Comparison of ENCODE assay signal across 15 cellular contexts in the genomic region with DNA sequence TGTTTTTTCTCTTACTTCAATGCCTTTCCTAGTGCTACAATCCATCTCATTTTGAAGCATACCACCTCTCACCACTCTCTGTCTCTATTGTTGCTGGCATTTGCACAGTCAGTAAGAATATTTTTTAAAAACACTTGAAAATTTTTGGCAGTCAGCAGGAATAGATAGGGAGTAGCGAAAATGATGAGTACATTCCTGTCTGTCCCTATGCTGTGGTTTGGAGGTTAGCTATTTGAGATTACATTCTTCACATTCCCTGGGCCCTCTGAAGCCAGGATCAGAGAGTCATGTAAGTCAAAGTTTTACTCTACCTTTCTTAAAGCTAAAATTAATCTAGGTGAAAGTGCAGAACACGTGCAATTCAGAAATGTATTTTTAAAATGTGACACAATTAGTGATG. TPM values are rescaled to one million over a fixed set of nuclear protein-coding genes. Genes with fewer than 3 reads are reported as not detected.
DNase-seq lines count a peak whose midpoint lies in the region; ATAC-seq, FAIRE-seq and TF ChIP-seq lines count a peak whose summit lies in the region.
"Had no signal": no experiment of that assay in that cellular context is flagged by ENCODE, and none has a peak within 500 bp of the region (broad histone marks: within the 10 kb centered on the region; RNA-seq: fewer than 3 reads in every experiment).

No MANE protein-coding gene starts in this region.

- ATAC-seq in heart right ventricle (no peak), SK-N-SH treated with all-trans-retinoic acid at 6 μM for 48 hours (peak; percentile 98), GM21529 (IDR thresholded peaks at IDR 0.05; ENCODE audit: unreplicated experiment) (no peak), GM18502 (IDR thresholded peaks at IDR 0.05; ENCODE audit: poor library complexity, unreplicated experiment) (no peak)
- ATAC-seq: sciatic nerve had no signal

- 25% methylated on average over 2 of the region's 2 CpGs for WGBS in heart right ventricle, 2 donors

- H3K4me1 ChIP-seq in cardiac muscle cell (ENCODE audit: low read depth) (peaks cover 20% of the 10 kb centered on the region), heart right ventricle (peaks cover 0 to 8% (median 0%) of the 10 kb centered on the region in 9 donors)

- no peak for TF ChIP-seq CTCF in cardiac muscle cell (IDR thresholded peaks at IDR 0.05; ENCODE audit: low read depth, low read length)
- no peak for TF ChIP-seq CTCF in heart right ventricle (IDR thresholded peaks at IDR 0.05)

- peak; percentile 96 for FAIRE-seq in urothelium cell line (lab: Jason Lieb, UNC)
- FAIRE-seq: A204.1 had no signal

- H3K27me3 ChIP-seq in cardiac muscle cell (no peaks in the 10 kb centered on the region), heart right ventricle (no peaks in the 10 kb centered on the region)
- H3K27me3 ChIP-seq: testis had no signal

- H3K27ac ChIP-seq in cardiac muscle cell (peak overlapping the region; percentile 61), heart right ventricle (no peak overlapping the region)
- H3K27ac ChIP-seq: testis had no signal

- H3K36me3 ChIP-seq in cardiac muscle cell = no peaks in the 10 kb centered on the region
- H3K36me3 ChIP-seq in heart right ventricle = no peaks in the 10 kb centered on the region

- H3K4me3 ChIP-seq in cardiac muscle cell = no peak overlapping the region
- H3K4me3 ChIP-seq in heart right ventricle = no peak overlapping the region
- H3K4me3 ChIP-seq: testis had no signal

- DNase-seq in cardiac muscle cell (ENCODE audit: low read depth in 1 of 2, low spot score in 1 of 2) = peak; percentile 47 to 73
- DNase-seq in heart right ventricle = no peak
- DNase-seq in iris pigment epithelial cell (ENCODE audit: low read depth) = peak; percentile 80
- DNase-seq in urothelium cell line (ENCODE audit: low spot score) = peak; percentile 76
- DNase-seq in T-helper 2 cell = no peak
- DNase-seq: amygdala; effector CD8-positive, alpha-beta T cell; MV-4-11; NCI-H446 treated with DMSO at 0.1 percent for 48 hours; testis had no signal

- intact Hi-C loops in heart right ventricle (cut with DNase I) = no loop called here

- H3K9me3 ChIP-seq in cardiac muscle cell (ENCODE audit: low read depth) = no peaks in the 10 kb centered on the region
- H3K9me3 ChIP-seq in heart right ventricle = peaks cover 0 to 3% (median 0%) of the 10 kb centered on the region in 11 donors
- H3K9me3 ChIP-seq: testis had no signal

TF ChIP-seq in SK-N-SH treated with all-trans-retinoic acid at 6 μM for 48 hours, 23 proteins besides CTCF, POLR2A, EP300 and RAD21 (continues in another document):
- no peak for TF ChIP-seq ZNF8 (CRISPR knock-in tag; IDR thresholded peaks at IDR 0.05)
- TF ChIP-seq ZFP3 (CRISPR knock-in tag; IDR thresholded peaks at IDR 0.05) = peak; percentile 71; the same call in 1 of the 2 replicates
- TF ChIP-seq, protein P1, sequence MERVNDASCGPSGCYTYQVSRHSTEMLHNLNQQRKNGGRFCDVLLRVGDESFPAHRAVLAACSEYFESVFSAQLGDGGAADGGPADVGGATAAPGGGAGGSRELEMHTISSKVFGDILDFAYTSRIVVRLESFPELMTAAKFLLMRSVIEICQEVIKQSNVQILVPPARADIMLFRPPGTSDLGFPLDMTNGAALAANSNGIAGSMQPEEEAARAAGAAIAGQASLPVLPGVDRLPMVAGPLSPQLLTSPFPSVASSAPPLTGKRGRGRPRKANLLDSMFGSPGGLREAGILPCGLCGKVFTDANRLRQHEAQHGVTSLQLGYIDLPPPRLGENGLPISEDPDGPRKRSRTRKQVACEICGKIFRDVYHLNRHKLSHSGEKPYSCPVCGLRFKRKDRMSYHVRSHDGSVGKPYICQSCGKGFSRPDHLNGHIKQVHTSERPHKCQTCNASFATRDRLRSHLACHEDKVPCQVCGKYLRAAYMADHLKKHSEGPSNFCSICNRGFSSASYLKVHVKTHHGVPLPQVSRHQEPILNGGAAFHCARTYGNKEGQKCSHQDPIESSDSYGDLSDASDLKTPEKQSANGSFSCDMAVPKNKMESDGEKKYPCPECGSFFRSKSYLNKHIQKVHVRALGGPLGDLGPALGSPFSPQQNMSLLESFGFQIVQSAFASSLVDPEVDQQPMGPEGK (CRISPR knock-in tag; IDR thresholded peaks at IDR 0.05; ENCODE audit: borderline replicate concordance) = no peak
- TF ChIP-seq, protein P2, sequence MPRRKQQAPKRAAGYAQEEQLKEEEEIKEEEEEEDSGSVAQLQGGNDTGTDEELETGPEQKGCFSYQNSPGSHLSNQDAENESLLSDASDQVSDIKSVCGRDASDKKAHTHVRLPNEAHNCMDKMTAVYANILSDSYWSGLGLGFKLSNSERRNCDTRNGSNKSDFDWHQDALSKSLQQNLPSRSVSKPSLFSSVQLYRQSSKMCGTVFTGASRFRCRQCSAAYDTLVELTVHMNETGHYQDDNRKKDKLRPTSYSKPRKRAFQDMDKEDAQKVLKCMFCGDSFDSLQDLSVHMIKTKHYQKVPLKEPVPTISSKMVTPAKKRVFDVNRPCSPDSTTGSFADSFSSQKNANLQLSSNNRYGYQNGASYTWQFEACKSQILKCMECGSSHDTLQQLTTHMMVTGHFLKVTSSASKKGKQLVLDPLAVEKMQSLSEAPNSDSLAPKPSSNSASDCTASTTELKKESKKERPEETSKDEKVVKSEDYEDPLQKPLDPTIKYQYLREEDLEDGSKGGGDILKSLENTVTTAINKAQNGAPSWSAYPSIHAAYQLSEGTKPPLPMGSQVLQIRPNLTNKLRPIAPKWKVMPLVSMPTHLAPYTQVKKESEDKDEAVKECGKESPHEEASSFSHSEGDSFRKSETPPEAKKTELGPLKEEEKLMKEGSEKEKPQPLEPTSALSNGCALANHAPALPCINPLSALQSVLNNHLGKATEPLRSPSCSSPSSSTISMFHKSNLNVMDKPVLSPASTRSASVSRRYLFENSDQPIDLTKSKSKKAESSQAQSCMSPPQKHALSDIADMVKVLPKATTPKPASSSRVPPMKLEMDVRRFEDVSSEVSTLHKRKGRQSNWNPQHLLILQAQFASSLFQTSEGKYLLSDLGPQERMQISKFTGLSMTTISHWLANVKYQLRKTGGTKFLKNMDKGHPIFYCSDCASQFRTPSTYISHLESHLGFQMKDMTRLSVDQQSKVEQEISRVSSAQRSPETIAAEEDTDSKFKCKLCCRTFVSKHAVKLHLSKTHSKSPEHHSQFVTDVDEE (CRISPR knock-in tag; IDR thresholded peaks at IDR 0.05) = no peak
- TF ChIP-seq, protein P3, sequence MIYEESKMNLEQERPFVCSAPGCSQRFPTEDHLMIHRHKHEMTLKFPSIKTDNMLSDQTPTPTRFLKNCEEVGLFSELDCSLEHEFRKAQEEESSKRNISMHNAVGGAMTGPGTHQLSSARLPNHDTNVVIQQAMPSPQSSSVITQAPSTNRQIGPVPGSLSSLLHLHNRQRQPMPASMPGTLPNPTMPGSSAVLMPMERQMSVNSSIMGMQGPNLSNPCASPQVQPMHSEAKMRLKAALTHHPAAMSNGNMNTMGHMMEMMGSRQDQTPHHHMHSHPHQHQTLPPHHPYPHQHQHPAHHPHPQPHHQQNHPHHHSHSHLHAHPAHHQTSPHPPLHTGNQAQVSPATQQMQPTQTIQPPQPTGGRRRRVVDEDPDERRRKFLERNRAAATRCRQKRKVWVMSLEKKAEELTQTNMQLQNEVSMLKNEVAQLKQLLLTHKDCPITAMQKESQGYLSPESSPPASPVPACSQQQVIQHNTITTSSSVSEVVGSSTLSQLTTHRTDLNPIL (CRISPR knock-in tag; IDR thresholded peaks at IDR 0.05; ENCODE audit: low read depth) = peak; percentile 72
- TF ChIP-seq ARNTL (CRISPR knock-in tag; IDR thresholded peaks at IDR 0.05; ENCODE audit: borderline replicate concordance, low read depth) = no peak
- no peak for TF ChIP-seq GLIS3 (CRISPR knock-in tag; IDR thresholded peaks at IDR 0.05)
- peak; percentile 48; the same call in 1 of the 2 replicates for TF ChIP-seq SNAI2 (CRISPR knock-in tag; IDR thresholded peaks at IDR 0.05)
- TF ChIP-seq ZNF565 (CRISPR knock-in tag; conservative IDR thresholded peaks at IDR 0.05; ENCODE audit: low read depth) = no peak
- TF ChIP-seq ISL1 (CRISPR knock-in tag; IDR thresholded peaks at IDR 0.05) = peak; percentile 80
- TF ChIP-seq, protein P4, sequence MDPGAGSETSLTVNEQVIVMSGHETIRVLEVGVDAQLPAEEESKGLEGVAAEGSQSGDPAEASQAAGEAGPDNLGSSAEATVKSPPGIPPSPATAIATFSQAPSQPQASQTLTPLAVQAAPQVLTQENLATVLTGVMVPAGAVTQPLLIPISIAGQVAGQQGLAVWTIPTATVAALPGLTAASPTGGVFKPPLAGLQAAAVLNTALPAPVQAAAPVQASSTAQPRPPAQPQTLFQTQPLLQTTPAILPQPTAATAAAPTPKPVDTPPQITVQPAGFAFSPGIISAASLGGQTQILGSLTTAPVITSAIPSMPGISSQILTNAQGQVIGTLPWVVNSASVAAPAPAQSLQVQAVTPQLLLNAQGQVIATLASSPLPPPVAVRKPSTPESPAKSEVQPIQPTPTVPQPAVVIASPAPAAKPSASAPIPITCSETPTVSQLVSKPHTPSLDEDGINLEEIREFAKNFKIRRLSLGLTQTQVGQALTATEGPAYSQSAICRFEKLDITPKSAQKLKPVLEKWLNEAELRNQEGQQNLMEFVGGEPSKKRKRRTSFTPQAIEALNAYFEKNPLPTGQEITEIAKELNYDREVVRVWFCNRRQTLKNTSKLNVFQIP (CRISPR knock-in tag; IDR thresholded peaks at IDR 0.05; ENCODE audit: borderline replicate concordance, low read depth) = no peak
- no peak for TF ChIP-seq ZC3H10 (CRISPR knock-in tag; IDR thresholded peaks at IDR 0.05)
- TF ChIP-seq ZNF70 (CRISPR knock-in tag; IDR thresholded peaks at IDR 0.05) = no peak
- TF ChIP-seq, protein P5, sequence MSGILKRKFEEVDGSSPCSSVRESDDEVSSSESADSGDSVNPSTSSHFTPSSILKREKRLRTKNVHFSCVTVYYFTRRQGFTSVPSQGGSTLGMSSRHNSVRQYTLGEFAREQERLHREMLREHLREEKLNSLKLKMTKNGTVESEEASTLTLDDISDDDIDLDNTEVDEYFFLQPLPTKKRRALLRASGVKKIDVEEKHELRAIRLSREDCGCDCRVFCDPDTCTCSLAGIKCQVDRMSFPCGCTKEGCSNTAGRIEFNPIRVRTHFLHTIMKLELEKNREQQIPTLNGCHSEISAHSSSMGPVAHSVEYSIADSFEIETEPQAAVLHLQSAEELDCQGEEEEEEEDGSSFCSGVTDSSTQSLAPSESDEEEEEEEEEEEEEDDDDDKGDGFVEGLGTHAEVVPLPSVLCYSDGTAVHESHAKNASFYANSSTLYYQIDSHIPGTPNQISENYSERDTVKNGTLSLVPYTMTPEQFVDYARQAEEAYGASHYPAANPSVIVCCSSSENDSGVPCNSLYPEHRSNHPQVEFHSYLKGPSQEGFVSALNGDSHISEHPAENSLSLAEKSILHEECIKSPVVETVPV (CRISPR knock-in tag; IDR thresholded peaks at IDR 0.05) = no peak
- no peak for TF ChIP-seq BACH2 (CRISPR knock-in tag; IDR thresholded peaks at IDR 0.05; ENCODE audit: borderline replicate concordance)
- TF ChIP-seq CSDC2 (CRISPR knock-in tag; IDR thresholded peaks at IDR 0.05) = no peak
- no peak for TF ChIP-seq TOX (CRISPR knock-in tag; IDR thresholded peaks at IDR 0.05; ENCODE audit: borderline replicate concordance)

RNA-seq across cellular contexts. Expression of a gene that starts 53.0 kb away (rescaled TPM):
- total RNA-seq in cardiac muscle cell = 16.8 and 24.7 TPM in 2 replicates
- polyA plus RNA-seq in cardiac muscle cell = 15.3 and 16.8 TPM in 2 replicates
- 1 to 10 TPM; 2.8 to 6.0 (median 4.6) TPM for total RNA-seq in heart right ventricle
- polyA plus RNA-seq in heart right ventricle = 1 to 10 TPM in 1 of 2 donors, under 1 TPM in 1; 0.83 to 3.5 TPM

Comparison
In these comparisons a context has a peak if more than half of its experiments do, and no peak if none do; other contexts are left out.
1. DNase-seq: peak in cardiac muscle cell (2 of 2), iris pigment epithelial cell (single experiment) and urothelium cell line (single experiment); none in heart right ventricle (0 of 2) and T-helper 2 cell (0 of 5).